14 cellular contexts compared by ENCODE assay signal in the genomic region with DNA sequence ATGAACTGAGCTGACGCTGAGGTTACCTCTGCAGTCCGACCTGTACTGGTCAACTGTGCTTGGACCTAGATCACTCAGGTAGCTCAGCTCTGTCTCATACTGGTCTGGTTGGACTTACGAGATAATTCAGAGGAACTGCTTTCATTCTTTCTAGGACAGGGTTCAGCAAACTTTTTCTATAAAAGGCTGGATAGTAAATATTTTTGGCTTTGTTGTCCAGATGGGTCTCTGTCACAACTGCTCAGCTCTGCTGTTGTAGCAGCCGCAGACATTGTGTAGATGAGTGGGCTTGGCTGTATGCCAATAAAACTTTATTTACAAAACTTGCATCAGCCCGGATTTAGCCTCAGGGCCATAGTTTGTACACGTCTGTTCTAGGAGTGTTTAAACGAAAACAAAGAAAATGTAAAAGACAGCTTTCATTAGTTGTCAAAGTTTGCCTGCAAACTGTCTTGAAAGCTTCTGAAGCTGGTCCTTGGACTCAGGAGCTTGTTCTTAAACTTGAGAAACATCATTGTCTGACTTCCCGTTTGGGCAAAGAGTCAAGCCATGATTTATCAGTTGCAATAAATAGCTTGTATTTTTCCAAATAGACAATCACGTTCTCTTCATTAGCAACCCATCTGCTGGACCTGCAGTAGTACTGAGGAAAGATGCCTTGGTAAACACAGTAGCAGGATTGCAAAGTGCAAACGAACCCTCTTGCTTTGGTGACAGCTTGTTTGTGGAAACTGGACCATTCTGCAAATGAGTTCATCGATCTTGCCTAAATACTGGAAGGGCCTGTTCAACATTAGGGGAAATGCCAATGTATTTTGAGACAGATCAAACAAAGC.
DNase-seq lines count a peak whose midpoint lies in the region; ATAC-seq, FAIRE-seq and TF ChIP-seq lines count a peak whose summit lies in the region.
"Had no signal": no experiment of that assay in that cellular context is flagged by ENCODE, and none has a peak within 500 bp of the region (broad histone marks: within the 10 kb centered on the region; RNA-seq: fewer than 3 reads in every experiment).

No MANE protein-coding gene starts in this region.

- H3K4me3 Mint-ChIP-seq in activated CD4-positive, alpha-beta memory T cell treated with anti-CD3 and anti-CD28 coated beads, Interleukin-2, amount 10 ng/mL, durations not matched to agents 7 days and 5 days: no peak overlapping the region

- peak; percentile 80 for DNase-seq in DMS153 treated with DMSO at 0.1 percent for 48 hours (lab: John Stamatoyannopoulos, UW; ENCODE audit: unreplicated experiment)
- peak; percentile 54 for DNase-seq in NCI-H146 treated with DMSO at 0.1 percent for 48 hours (lab: John Stamatoyannopoulos, UW; ENCODE audit: unreplicated experiment)
- DNase-seq in SJSA1 (ENCODE audit: low read depth in 1 of 2, low spot score in 2 of 2): peak; percentile 53 to 54
- no peak for DNase-seq in ecto neural progenitor cell (ENCODE audit: low spot score)
- no peak for DNase-seq in activated CD4-positive, alpha-beta memory T cell treated with anti-CD3 and anti-CD28 coated beads, Interleukin-2, amount 10 ng/mL, durations not matched to agents 7 days and 5 days
- DNase-seq in RCC 7860 (ENCODE audit: low spot score): no peak
- DNase-seq: colonic mucosa; DND-41; mesendoderm; stimulated activated CD4-positive, alpha-beta T cell treated with anti-CD3 and anti-CD28 coated beads, Interleukin-1b, Interleukin-23, amount 100 ng/mL, for 48 hours; stimulated activated naive CD4-positive, alpha-beta T cell had no signal

- H3K27ac ChIP-seq in SJSA1 (peak overlapping the region; percentile 23; the same call in 1 of the 2 replicates), gastroesophageal sphincter (no peak overlapping the region)

- no peak overlapping the region for H3K4me3 ChIP-seq in SJSA1
- H3K4me3 ChIP-seq in gastroesophageal sphincter: no peak overlapping the region
- H3K4me3 ChIP-seq: colonic mucosa had no signal

- H3K36me3 Mint-ChIP-seq in activated CD4-positive, alpha-beta memory T cell treated with anti-CD3 and anti-CD28 coated beads, Interleukin-2, amount 10 ng/mL, durations not matched to agents 7 days and 5 days (ENCODE audit: low read depth): no peaks in the 10 kb centered on the region

- POLR2A ChIA-PET in activated CD4-positive, alpha-beta memory T cell treated with anti-CD3 and anti-CD28 coated beads, Interleukin-2, amount 10 ng/mL, durations not matched to agents 7 days and 5 days (lab: Charles Lee): no interaction called here

- no peak for TF ChIP-seq EP300 in gastroesophageal sphincter (IDR thresholded peaks at IDR 0.05)

- 37 to 57% methylated on average over 5 to 9 of the region's 11 CpGs for WGBS in gastroesophageal sphincter (ENCODE audit: low coverage in 1 of 2), 2 donors

- no peaks in the 10 kb centered on the region for H3K4me1 Mint-ChIP-seq in activated CD4-positive, alpha-beta memory T cell treated with anti-CD3 and anti-CD28 coated beads, Interleukin-2, amount 10 ng/mL, durations not matched to agents 7 days and 5 days

- H3K9me3 Mint-ChIP-seq in activated CD4-positive, alpha-beta memory T cell treated with anti-CD3 and anti-CD28 coated beads, Interleukin-2, amount 10 ng/mL, durations not matched to agents 7 days and 5 days: no peaks in the 10 kb centered on the region

- no peaks in the 10 kb centered on the region for H3K9me3 ChIP-seq in SJSA1 (replicated peaks)
- no peaks in the 10 kb centered on the region for H3K9me3 ChIP-seq in gastroesophageal sphincter
- H3K9me3 ChIP-seq: colonic mucosa had no signal

- peak; percentile 37 for ATAC-seq in gastroesophageal sphincter
- ATAC-seq in GM21576 (IDR thresholded peaks at IDR 0.05; ENCODE audit: unreplicated experiment): no peak
- ATAC-seq: Right ventricle myocardium inferior had no signal

- no peak for FAIRE-seq in RCC 7860 (lab: Jason Lieb, UNC)

- H3K27me3 ChIP-seq in SJSA1 (replicated peaks) (no peaks in the 10 kb centered on the region), gastroesophageal sphincter (no peaks in the 10 kb centered on the region)
- H3K27me3 ChIP-seq: colonic mucosa had no signal

- H3K36me3 ChIP-seq in SJSA1: no peaks in the 10 kb centered on the region
- H3K36me3 ChIP-seq in gastroesophageal sphincter: no peaks in the 10 kb centered on the region
- H3K36me3 ChIP-seq: colonic mucosa had no signal

- no peaks in the 10 kb centered on the region for H3K27me3 Mint-ChIP-seq in activated CD4-positive, alpha-beta memory T cell treated with anti-CD3 and anti-CD28 coated beads, Interleukin-2, amount 10 ng/mL, durations not matched to agents 7 days and 5 days

- CTCF ChIA-PET in activated CD4-positive, alpha-beta memory T cell treated with anti-CD3 and anti-CD28 coated beads, Interleukin-2, amount 10 ng/mL, durations not matched to agents 7 days and 5 days (lab: Charles Lee): interaction anchor here (1.1 kb wide), 1 partner anchor 9 kb away, joined by 3 read pairs; no protein-coding TSS in a partner anchor

- H3K27ac Mint-ChIP-seq in activated CD4-positive, alpha-beta memory T cell treated with anti-CD3 and anti-CD28 coated beads, Interleukin-2, amount 10 ng/mL, durations not matched to agents 7 days and 5 days: no peak overlapping the region

- TF ChIP-seq POLR2A in gastroesophageal sphincter (IDR thresholded peaks at IDR 0.05): no peak

- peaks cover 43% of the 10 kb centered on the region for H3K4me1 ChIP-seq in SJSA1 (replicated peaks)
- H3K4me1 ChIP-seq in gastroesophageal sphincter: peaks cover 0 to 34% (median 4%) of the 10 kb centered on the region in 3 donors
- H3K4me1 ChIP-seq: colonic mucosa had no signal

- TF ChIP-seq CTCF in gastroesophageal sphincter (IDR thresholded peaks at IDR 0.05): no peak

Comparison
In these comparisons a context has a peak if more than half of its experiments do, and no peak if none do; other contexts are left out.
1. DNase-seq: peak in DMS153 treated with DMSO at 0.1 percent for 48 hours (single experiment), NCI-H146 treated with DMSO at 0.1 percent for 48 hours (single experiment) and SJSA1 (2 of 2); none in ecto neural progenitor cell (single experiment), activated CD4-positive, alpha-beta memory T cell treated with anti-CD3 and anti-CD28 coated beads, Interleukin-2, amount 10 ng/mL, durations not matched to agents 7 days and 5 days (single experiment) and RCC 7860 (single experiment).